8 cellular contexts compared by ENCODE assay signal in genomic region chr16:680625-680945, GRCh38. TPM values are rescaled to one million over a fixed set of nuclear protein-coding genes. Genes with fewer than 3 reads are reported as not detected.
DNase-seq lines count a peak whose midpoint lies in the region; ATAC-seq, FAIRE-seq and TF ChIP-seq lines count a peak whose summit lies in the region.

No MANE protein-coding gene starts in this region.

- no peak for TF ChIP-seq CTCF in H1 (IDR thresholded peaks at IDR 0.05; ENCODE audit: control extremely low read depth in 1 of 3, insufficient read depth in 1 of 3, low read depth in 1 of 3, low read length in 3 of 3)

- intact Hi-C loops in CD4-positive, alpha-beta memory T cell (cut with micrococcal nuclease): no loop called here

- POLR2A ChIA-PET in CD4-positive, alpha-beta memory T cell (lab: Charles Lee; ENCODE audit: partially characterized antibody): interaction anchor here (0.7 to 10.2 kb wide), 13 partner anchors 9 to 96 kb away, joined by 3 to 212 read pairs (median 5); partner anchors contain the start of genes CCDC78, MCRIP2, METTL26 and RHOT2
- POLR2A ChIA-PET in H1 (lab: Charles Lee; ENCODE audit: partially characterized antibody): interaction anchor here (0.6 to 13.3 kb wide), 16 partner anchors 9 to 298 kb away, joined by 3 to 214 read pairs (median 8); partner anchors contain the start of genes ANTKMT, CCDC78, HAGHL and PGAP6

- H2AFZ ChIP-seq in H1 (ENCODE audit: low read length): no peak overlapping the region
- peak overlapping the region; percentile 95 for H2AFZ ChIP-seq in neuronal stem cell (ENCODE audit: low read length)

- no peak overlapping the region for H2BK120ac ChIP-seq in H1 (replicated peaks; ENCODE audit: low read depth, low read length)
- H2BK120ac ChIP-seq in neuronal stem cell (ENCODE audit: low read depth, low read length): no peak overlapping the region

- peak overlapping the region; percentile 70 for H3K27ac ChIP-seq in CD4-positive, alpha-beta memory T cell (ENCODE audit: low read depth, low read length)
- H3K27ac ChIP-seq in H1 (ENCODE audit: low read depth, low read length) (peak overlapping the region; percentile 72), neuronal stem cell (replicated peaks; ENCODE audit: low read length) (peak overlapping the region; percentile 93)

- H3K4me1 Mint-ChIP-seq in CD4-positive, alpha-beta memory T cell: peaks cover 5 to 46% (median 32%) of the 10 kb centered on the region in 4 donors

- no peaks in the 10 kb centered on the region for H3K27me3 ChIP-seq in CD4-positive, alpha-beta memory T cell (ENCODE audit: insufficient read depth, low read length)
- no peaks in the 10 kb centered on the region for H3K27me3 ChIP-seq in MG63
- H3K27me3 ChIP-seq in H1 (replicated peaks in 1 of 4; ENCODE audit: control insufficient read depth in 3 of 4, extremely low read depth in 1 of 4, insufficient read depth in 3 of 4, low read length in 3 of 4): peaks cover 0 to 2% (median 0%) of the 10 kb centered on the region in 4 experiments; a peak in 2 of 7 replicates
- peaks cover 0 to 6% (median 0%) of the 10 kb centered on the region in 3 experiments for H3K27me3 ChIP-seq in neuronal stem cell (ENCODE audit: control insufficient read depth in 3 of 3, insufficient read depth in 3 of 3, low read depth in 1 of 3, low read length in 3 of 3)

- WGBS in H1 (ENCODE audit: extremely low coverage in 1 of 2, insufficient coverage in 1 of 2, insufficient read length in 1 of 2, insufficient replicate concordance in 2 of 2, low coverage in 1 of 2, low lambda C conversion rate in 2 of 2, missing lambda C conversion rate in 1 of 2), 2 experiments: 0% methylated on average over 25 of the region's 38 CpGs; no CpG with 5 or more reads in 1 of the 2 experiments
- no CpG with 5 or more reads among the region's 38 CpGs for WGBS in neuronal stem cell (ENCODE audit: extremely low coverage in 2 of 2, insufficient read length in 2 of 2, insufficient replicate concordance in 1 of 2), 2 donors

- H3K9me3 ChIP-seq in CD4-positive, alpha-beta memory T cell (ENCODE audit: control insufficient read depth in 1 of 2, low read length in 2 of 2): no peaks in the 10 kb centered on the region
- H3K9me3 ChIP-seq in MG63 (no peaks in the 10 kb centered on the region), H1 (ENCODE audit: insufficient read depth in 2 of 2, low read depth in 1 of 2, low read length in 1 of 2) (no peaks in the 10 kb centered on the region), neuronal stem cell (replicated peaks in 1 of 2; ENCODE audit: control insufficient read depth in 2 of 2, insufficient read depth in 1 of 2, low read depth in 1 of 2, low read length in 2 of 2) (peaks cover 0 to 2% of the 10 kb centered on the region in 2 donors)

- TF ChIP-seq RAD21 in H1 (IDR thresholded peaks at IDR 0.05 in 1 of 2, conservative IDR thresholded peaks at IDR 0.05 in 1 of 2; ENCODE audit: low read depth in 2 of 2, low read length in 2 of 2): no peak

- peaks cover 51% of the 10 kb centered on the region for H3K4me1 ChIP-seq in CD4-positive, alpha-beta memory T cell (ENCODE audit: insufficient read depth, low read length)
- H3K4me1 ChIP-seq in H1 (replicated peaks in 1 of 4; ENCODE audit: control insufficient read depth in 3 of 4, insufficient read depth in 4 of 4, low read length in 3 of 4): peaks cover 0 to 31% (median 24%) of the 10 kb centered on the region in 4 experiments; a peak in 6 of 7 replicates
- peaks cover 7 to 21% of the 10 kb centered on the region in 2 donors for H3K4me1 ChIP-seq in neuronal stem cell (ENCODE audit: control insufficient read depth in 2 of 2, insufficient read depth in 1 of 2, low read depth in 1 of 2, low read length in 2 of 2)

- no peak for DNase-seq in CD4-positive, alpha-beta memory T cell
- no peak for DNase-seq in MG63
- DNase-seq in H1 (ENCODE audit: low read depth in 1 of 2, low spot score in 2 of 2): no peak
- DNase-seq in neuronal stem cell (ENCODE audit: low spot score): no peak
- DNase-seq in NCI-H1048 (lab: John Stamatoyannopoulos, UW): no peak
- DNase-seq in activated CD4-positive, alpha-beta T cell treated with anti-CD3 and anti-CD28 coated beads, Interleukin-2, amount 50 U/mL, for 48 hours: no peak
- DNase-seq in NCI-H2081 (lab: John Stamatoyannopoulos, UW): no peak

- peak overlapping the region; percentile 43 for H4K5ac ChIP-seq in H1 (ENCODE audit: insufficient read length, low read depth, low read length)

- peak overlapping the region in 3 of 7 donors; percentile 57 to 89 (median 62) for H3K27ac Mint-ChIP-seq in CD4-positive, alpha-beta memory T cell

- H3K4me3 ChIP-seq in CD4-positive, alpha-beta memory T cell (ENCODE audit: low read length in 2 of 2): peak overlapping the region; percentile 14 to 62
- H3K4me3 ChIP-seq in MG63 (peak overlapping the region; percentile 71), H1 (ENCODE audit: extremely low read depth in 1 of 4, insufficient read depth in 2 of 4, low read depth in 3 of 4, low read length in 4 of 4) (peak overlapping the region; percentile 72 to 89 (median 80)), neuronal stem cell (ENCODE audit: low read length in 2 of 2) (peak overlapping the region; percentile 87 to 98)

- peaks cover 12% of the 10 kb centered on the region for H3K36me3 ChIP-seq in CD4-positive, alpha-beta memory T cell (ENCODE audit: insufficient read depth, low read length)
- H3K36me3 ChIP-seq in MG63 (peaks cover 40% of the 10 kb centered on the region), H1 (ENCODE audit: control insufficient read depth in 2 of 4, insufficient read depth in 4 of 4, low read length in 3 of 4) (peaks cover 4 to 21% (median 13%) of the 10 kb centered on the region in 4 experiments; a peak in 7 of 8 replicates), neuronal stem cell (replicated peaks in 1 of 2; ENCODE audit: control insufficient read depth in 2 of 2, insufficient read depth in 2 of 2, low read length in 2 of 2) (peaks cover 29 to 41% of the 10 kb centered on the region in 2 donors)

- TF ChIP-seq POLR2A in H1 (IDR thresholded peaks at IDR 0.05; ENCODE audit: control extremely low read depth in 1 of 2, low read depth in 2 of 2, low read length in 2 of 2): no peak

- H2AK5ac ChIP-seq in H1 (ENCODE audit: low read depth, low read length) (no peak overlapping the region), neuronal stem cell (ENCODE audit: low read depth, low read length) (peak overlapping the region; percentile 86)

- TF ChIP-seq EP300 in H1 (IDR thresholded peaks at IDR 0.05; ENCODE audit: borderline replicate concordance in 1 of 2, low read depth in 2 of 2, low read length in 2 of 2): no peak

- H4K20me1 ChIP-seq in H1 (replicated peaks in 1 of 2; ENCODE audit: control insufficient read depth in 1 of 2, insufficient read depth in 2 of 2, low read length in 2 of 2): peaks cover 4 to 29% of the 10 kb centered on the region in 2 experiments

- no peak overlapping the region for H2BK20ac ChIP-seq in H1 (ENCODE audit: low read length)

- H3K9ac ChIP-seq in H1 (replicated peaks in 1 of 4; ENCODE audit: extremely low read depth in 1 of 4, low read depth in 3 of 4, low read length in 3 of 4) (peak overlapping the region; percentile 13 to 72 (median 64); a peak in 5 of 7 replicates), neuronal stem cell (ENCODE audit: low read depth, low read length, poor library complexity) (peak overlapping the region; percentile 94)

- H3K9me3 Mint-ChIP-seq in CD4-positive, alpha-beta memory T cell: peaks cover 0 to 1% (median 0%) of the 10 kb centered on the region in 8 donors

- H3K27me3 Mint-ChIP-seq in CD4-positive, alpha-beta memory T cell: no peaks in the 10 kb centered on the region

- peak overlapping the region; percentile 71 to 84 (median 78) for H3K4me3 Mint-ChIP-seq in CD4-positive, alpha-beta memory T cell

- H3K23ac ChIP-seq in H1 (ENCODE audit: insufficient read length) (no peak overlapping the region), neuronal stem cell (ENCODE audit: low read depth, low read length, poor library complexity) (peak overlapping the region; percentile 98)

- H2BK5ac ChIP-seq in H1 (ENCODE audit: low read depth, low read length): 0 out of 2 replicates have a peak overlapping the region, but pooled peaks have one; percentile 49
- H2BK5ac ChIP-seq in neuronal stem cell (ENCODE audit: low read length): peak overlapping the region; percentile 82

- peaks cover 13% of the 10 kb centered on the region; the same call in 1 of the 2 replicates for H3K23me2 ChIP-seq in H1 (ENCODE audit: low read depth, low read length)

- no peak overlapping the region for H3K18ac ChIP-seq in H1 (ENCODE audit: extremely low read depth, low read length)
- peak overlapping the region; percentile 99 for H3K18ac ChIP-seq in neuronal stem cell (ENCODE audit: low read length)

- H3K14ac ChIP-seq in H1 (ENCODE audit: insufficient read length) (no peak overlapping the region), neuronal stem cell (ENCODE audit: low read length) (peak overlapping the region; percentile 61)

- H3K79me2 ChIP-seq in H1 (ENCODE audit: control insufficient read depth in 1 of 2, insufficient read depth in 2 of 2, low read length in 2 of 2): peaks cover 0 to 12% of the 10 kb centered on the region in 2 experiments; a peak in 1 of 4 replicates

- no peak for ATAC-seq in HG02610 (IDR thresholded peaks at IDR 0.05; ENCODE audit: unreplicated experiment)

- H2BK15ac ChIP-seq in H1 (ENCODE audit: low read length): no peak overlapping the region
- no peak overlapping the region for H2BK15ac ChIP-seq in neuronal stem cell (ENCODE audit: low read length)

- H3K56ac ChIP-seq in H1 (replicated peaks; ENCODE audit: insufficient read length, low read depth, low read length): no peak overlapping the region

- peak overlapping the region; percentile 74 for H3K4me2 ChIP-seq in H1 (ENCODE audit: insufficient read depth in 1 of 2, low read depth in 2 of 2, low read length in 2 of 2)
- H3K4me2 ChIP-seq in neuronal stem cell (ENCODE audit: insufficient read depth, low read length, poor library complexity, severe bottlenecking): peak overlapping the region; percentile 96

- H3K36me3 Mint-ChIP-seq in CD4-positive, alpha-beta memory T cell: peaks cover 4 to 19% of the 10 kb centered on the region in 2 donors

- CTCF ChIA-PET in CD4-positive, alpha-beta memory T cell (lab: Charles Lee; ENCODE audit: partially characterized antibody): no interaction called here
- CTCF ChIA-PET in H1 (lab: Charles Lee; ENCODE audit: partially characterized antibody): interaction anchor here (0.9 to 1.8 kb wide), 3 partner anchors 10 to 32 kb away, joined by 3 to 5 read pairs (median 4); partner anchors contain the start of gene WDR24

- H2BK12ac ChIP-seq in H1 (ENCODE audit: low read depth, low read length): no peak overlapping the region
- no peak overlapping the region for H2BK12ac ChIP-seq in neuronal stem cell (ENCODE audit: low read length)

- FAIRE-seq in H1 (lab: Jason Lieb, UNC): no peak

- H4K8ac ChIP-seq in H1 (ENCODE audit: extremely low read depth, insufficient read depth, low read length) (no peak overlapping the region), neuronal stem cell (ENCODE audit: low read depth, low read length) (no peak overlapping the region)

- H3K4ac ChIP-seq in H1 (replicated peaks; ENCODE audit: insufficient read length, low read depth, low read length) (no peak overlapping the region), neuronal stem cell (ENCODE audit: low read length) (no peak overlapping the region)

- H4K91ac ChIP-seq in H1 (replicated peaks; ENCODE audit: insufficient read length, low read length) (no peak overlapping the region), neuronal stem cell (ENCODE audit: low read depth, low read length, poor library complexity) (no peak overlapping the region)

- H3K79me1 ChIP-seq in H1 (ENCODE audit: low read depth, low read length) (peaks cover 6% of the 10 kb centered on the region; the same call in 1 of the 2 replicates), neuronal stem cell (ENCODE audit: low read depth, low read length) (peaks cover 31% of the 10 kb centered on the region)

RNA-seq across cellular contexts. Expression of gene STUB1, which starts 0.4 kb away (rescaled TPM):
- 100 to 1,000 TPM in 1 of 2 experiments, 10 to 100 TPM in 1; 97.2 to 110 TPM for total RNA-seq in CD4-positive, alpha-beta memory T cell
- 100 to 1,000 TPM; 147 to 181 TPM for polyA plus RNA-seq in CD4-positive, alpha-beta memory T cell
- 301 and 418 TPM in 2 replicates for total RNA-seq in MG63 (2014; rRNA removed; shearing (Covaris generic); ENCODE audit: low replicate concordance)
- total RNA-seq in H1 (2021; fragmentation: NEBNext Ultra II Directional; extraction: Animal tissue kit (Norgen Biotek cat#: 25700)): 87.3 and 89.9 TPM in 2 replicates
- polyA plus RNA-seq in H1 (2011; rRNA removed): 103 and 151 TPM in 2 replicates
- 100 TPM for polyA plus RNA-seq in H1 (2011; cell fraction: cytosol; rRNA removed)
- polyA plus RNA-seq in H1 (2011; cell fraction: nucleus; rRNA removed): 144 TPM
- polyA plus RNA-seq in H1 (2012, experiment 1 of 2): 77.5 to 93.5 TPM (median 86.7 TPM) in 4 replicates
- 69.7 TPM for polyA plus RNA-seq in H1 (2012, experiment 2 of 2)
- polyA plus RNA-seq in H1 (2013, experiment 1 of 2): 78.6 TPM
- 80.5 TPM for polyA plus RNA-seq in H1 (2013, experiment 2 of 2)
- polyA minus RNA-seq in H1 (2011; rRNA and poly(A)+ RNA removed): 25.9 and 33.2 TPM in 2 replicates
- 26.9 TPM for polyA minus RNA-seq in H1 (2011; cell fraction: cytosol; rRNA and poly(A)+ RNA removed)
- 32.9 TPM for polyA minus RNA-seq in H1 (2011; cell fraction: nucleus; rRNA and poly(A)+ RNA removed)
- polyA plus RNA-seq in neuronal stem cell (2013, experiment 1 of 2): 68.3 TPM
- polyA plus RNA-seq in neuronal stem cell (2013, experiment 2 of 2): 66.0 TPM

RNA-seq across cellular contexts. Expression of gene JMJD8, which starts 3.5 kb away (rescaled TPM):
- total RNA-seq in CD4-positive, alpha-beta memory T cell: 10 to 100 TPM; 45.0 to 49.0 TPM
- 10 to 100 TPM; 43.9 to 60.3 TPM for polyA plus RNA-seq in CD4-positive, alpha-beta memory T cell
- 15.1 and 66.3 TPM in 2 replicates for total RNA-seq in MG63 (2014; rRNA removed; shearing (Covaris generic); ENCODE audit: low replicate concordance)
- total RNA-seq in H1 (2021; fragmentation: NEBNext Ultra II Directional; extraction: Animal tissue kit (Norgen Biotek cat#: 25700)): 46.4 and 49.0 TPM in 2 replicates
- 87.4 and 127 TPM in 2 replicates for polyA plus RNA-seq in H1 (2011; rRNA removed)
- polyA plus RNA-seq in H1 (2011; cell fraction: cytosol; rRNA removed): 72.6 TPM
- polyA plus RNA-seq in H1 (2011; cell fraction: nucleus; rRNA removed): 139 TPM
- 27.9 to 60.1 TPM (median 58.0 TPM) in 4 replicates for polyA plus RNA-seq in H1 (2012, experiment 1 of 2)
- polyA plus RNA-seq in H1 (2012, experiment 2 of 2): 50.5 TPM
- 47.0 TPM for polyA plus RNA-seq in H1 (2013, experiment 1 of 2)
- 52.1 TPM for polyA plus RNA-seq in H1 (2013, experiment 2 of 2)
- 17.3 and 27.7 TPM in 2 replicates for polyA minus RNA-seq in H1 (2011; rRNA and poly(A)+ RNA removed)
- polyA minus RNA-seq in H1 (2011; cell fraction: cytosol; rRNA and poly(A)+ RNA removed): 25.0 TPM
- 49.3 TPM for polyA minus RNA-seq in H1 (2011; cell fraction: nucleus; rRNA and poly(A)+ RNA removed)
- polyA plus RNA-seq in neuronal stem cell (2013, experiment 1 of 2): 34.8 TPM
- 33.9 TPM for polyA plus RNA-seq in neuronal stem cell (2013, experiment 2 of 2)

RNA-seq across cellular contexts. Expression of gene RHBDL1, which starts 5.1 kb away (rescaled TPM):
- total RNA-seq in CD4-positive, alpha-beta memory T cell: 1 to 10 TPM; 2.2 to 2.4 TPM
- polyA plus RNA-seq in CD4-positive, alpha-beta memory T cell: 1 to 10 TPM; 2.1 to 2.8 TPM
- 0.16 TPM in 1 of 2 replicates, not detected in the other for total RNA-seq in MG63 (2014; rRNA removed; shearing (Covaris generic); ENCODE audit: low replicate concordance)
- total RNA-seq in H1 (2021; fragmentation: NEBNext Ultra II Directional; extraction: Animal tissue kit (Norgen Biotek cat#: 25700)): 4.0 TPM in 2 replicates
- polyA plus RNA-seq in H1 (2011; rRNA removed): 8.1 and 14.0 TPM in 2 replicates
- 9.4 TPM for polyA plus RNA-seq in H1 (2011; cell fraction: cytosol; rRNA removed)
- polyA plus RNA-seq in H1 (2011; cell fraction: nucleus; rRNA removed): 47.4 TPM
- polyA plus RNA-seq in H1 (2012, experiment 1 of 2): 2.6 to 6.5 TPM (median 4.9 TPM) in 4 replicates
- polyA plus RNA-seq in H1 (2012, experiment 2 of 2): 3.3 TPM
- polyA plus RNA-seq in H1 (2013, experiment 1 of 2): 2.7 TPM
- polyA plus RNA-seq in H1 (2013, experiment 2 of 2): 2.6 TPM
- 0.98 and 1.4 TPM in 2 replicates for polyA minus RNA-seq in H1 (2011; rRNA and poly(A)+ RNA removed)
- polyA minus RNA-seq in H1 (2011; cell fraction: cytosol; rRNA and poly(A)+ RNA removed): 2.2 TPM
- 4.9 TPM for polyA minus RNA-seq in H1 (2011; cell fraction: nucleus; rRNA and poly(A)+ RNA removed)
- polyA plus RNA-seq in neuronal stem cell (2013, experiment 1 of 2): 2.2 TPM
- polyA plus RNA-seq in neuronal stem cell (2013, experiment 2 of 2): 1.8 TPM

RNA-seq across cellular contexts. Expression of gene WDR24, which starts 9.6 kb away (rescaled TPM):
- 10 to 100 TPM; 15.5 to 16.1 TPM for total RNA-seq in CD4-positive, alpha-beta memory T cell
- polyA plus RNA-seq in CD4-positive, alpha-beta memory T cell: 10 to 100 TPM; 10.2 to 12.2 TPM
- total RNA-seq in MG63 (2014; rRNA removed; shearing (Covaris generic); ENCODE audit: low replicate concordance): 8.0 and 8.2 TPM in 2 replicates
- total RNA-seq in H1 (2021; fragmentation: NEBNext Ultra II Directional; extraction: Animal tissue kit (Norgen Biotek cat#: 25700)): 17.7 and 21.1 TPM in 2 replicates
- 15.1 and 26.0 TPM in 2 replicates for polyA plus RNA-seq in H1 (2011; rRNA removed)
- 12.1 TPM for polyA plus RNA-seq in H1 (2011; cell fraction: cytosol; rRNA removed)
- polyA plus RNA-seq in H1 (2011; cell fraction: nucleus; rRNA removed): 34.3 TPM
- polyA plus RNA-seq in H1 (2012, experiment 1 of 2): 11.5 to 19.6 TPM (median 17.9 TPM) in 4 replicates
- 18.1 TPM for polyA plus RNA-seq in H1 (2012, experiment 2 of 2)
- 12.8 TPM for polyA plus RNA-seq in H1 (2013, experiment 1 of 2)
- 11.5 TPM for polyA plus RNA-seq in H1 (2013, experiment 2 of 2)
- 8.6 and 9.8 TPM in 2 replicates for polyA minus RNA-seq in H1 (2011; rRNA and poly(A)+ RNA removed)
- polyA minus RNA-seq in H1 (2011; cell fraction: cytosol; rRNA and poly(A)+ RNA removed): 12.8 TPM
- polyA minus RNA-seq in H1 (2011; cell fraction: nucleus; rRNA and poly(A)+ RNA removed): 14.1 TPM
- polyA plus RNA-seq in neuronal stem cell (2013, experiment 1 of 2): 8.4 TPM
- 8.3 TPM for polyA plus RNA-seq in neuronal stem cell (2013, experiment 2 of 2)

RNA-seq across cellular contexts. Expression of gene RHOT2, which starts 12.7 kb away (rescaled TPM):
- 100 to 1,000 TPM; 254 to 263 TPM for total RNA-seq in CD4-positive, alpha-beta memory T cell
- polyA plus RNA-seq in CD4-positive, alpha-beta memory T cell: 10 to 100 TPM; 46.6 to 54.3 TPM
- 48.7 and 72.8 TPM in 2 replicates for total RNA-seq in MG63 (2014; rRNA removed; shearing (Covaris generic); ENCODE audit: low replicate concordance)
- total RNA-seq in H1 (2021; fragmentation: NEBNext Ultra II Directional; extraction: Animal tissue kit (Norgen Biotek cat#: 25700)): 149 and 162 TPM in 2 replicates
- polyA plus RNA-seq in H1 (2011; rRNA removed): 194 and 320 TPM in 2 replicates
- polyA plus RNA-seq in H1 (2011; cell fraction: cytosol; rRNA removed): 230 TPM
- 1,150 TPM for polyA plus RNA-seq in H1 (2011; cell fraction: nucleus; rRNA removed)
- polyA plus RNA-seq in H1 (2012, experiment 1 of 2): 115 to 182 TPM (median 174 TPM) in 4 replicates
- polyA plus RNA-seq in H1 (2012, experiment 2 of 2): 126 TPM
- 139 TPM for polyA plus RNA-seq in H1 (2013, experiment 1 of 2)
- polyA plus RNA-seq in H1 (2013, experiment 2 of 2): 113 TPM
- 37.9 and 39.8 TPM in 2 replicates for polyA minus RNA-seq in H1 (2011; rRNA and poly(A)+ RNA removed)
- 73.9 TPM for polyA minus RNA-seq in H1 (2011; cell fraction: cytosol; rRNA and poly(A)+ RNA removed)
- 130 TPM for polyA minus RNA-seq in H1 (2011; cell fraction: nucleus; rRNA and poly(A)+ RNA removed)
- 68.0 TPM for polyA plus RNA-seq in neuronal stem cell (2013, experiment 1 of 2)
- polyA plus RNA-seq in neuronal stem cell (2013, experiment 2 of 2): 63.4 TPM

Comparison
In these comparisons a context has a peak if more than half of its experiments do, and no peak if none do; other contexts are left out.
1. H3K4me3 ChIP-seq: peak in every context shown above with its lines; median percentile 92 in neuronal stem cell; 80 in H1; 71 in MG63; 38 in CD4-positive, alpha-beta memory T cell.